Comparison of ENCODE assay signal across 1 cellular context in the genomic region with DNA sequence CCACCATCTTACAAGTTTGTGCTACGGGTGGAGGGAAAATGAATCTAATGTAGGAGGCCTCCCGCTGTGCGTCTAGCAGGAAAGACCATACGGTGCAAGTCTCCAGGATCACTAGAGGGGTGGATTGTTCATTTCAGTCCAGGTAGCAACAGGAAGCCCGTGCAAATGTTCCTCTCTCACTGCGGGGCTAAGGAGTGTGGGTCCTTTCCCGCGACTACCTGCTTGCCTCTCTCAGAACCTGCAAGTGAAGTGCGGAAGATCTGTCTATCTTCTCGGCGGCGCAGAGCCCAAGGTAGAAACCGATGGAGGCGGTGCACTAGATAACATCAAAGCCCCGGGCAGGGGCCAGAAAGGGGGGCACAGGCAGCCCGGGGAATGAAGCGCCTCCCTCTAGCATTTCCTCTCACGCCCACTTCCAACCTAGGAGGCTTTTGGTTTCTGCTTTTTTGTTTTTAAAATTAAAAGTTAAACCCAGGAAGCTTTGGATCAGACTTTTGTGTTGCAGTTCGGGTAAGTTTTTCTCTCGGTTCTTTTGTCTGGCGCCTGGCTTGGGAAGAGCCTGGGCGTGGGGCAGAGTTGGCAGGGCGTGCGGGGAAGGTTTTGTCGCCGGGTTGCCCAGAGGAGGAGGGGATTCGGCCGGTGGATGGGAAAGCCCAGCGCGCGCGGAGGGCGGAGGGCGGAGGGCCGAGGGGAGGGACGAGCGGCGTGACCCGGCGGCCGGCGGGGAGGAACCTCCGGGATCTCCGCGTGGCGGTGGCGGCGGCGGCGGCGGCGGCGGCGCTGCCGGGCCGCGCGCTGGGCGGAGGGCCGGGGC.
TF ChIP-seq lines count a peak whose summit lies in the region.

No MANE protein-coding gene starts in this region.

TF ChIP-seq in HepG2, 621 proteins besides CTCF, POLR2A, EP300 and RAD21 (continued from another document and continues in another):
- TF ChIP-seq, protein P1, sequence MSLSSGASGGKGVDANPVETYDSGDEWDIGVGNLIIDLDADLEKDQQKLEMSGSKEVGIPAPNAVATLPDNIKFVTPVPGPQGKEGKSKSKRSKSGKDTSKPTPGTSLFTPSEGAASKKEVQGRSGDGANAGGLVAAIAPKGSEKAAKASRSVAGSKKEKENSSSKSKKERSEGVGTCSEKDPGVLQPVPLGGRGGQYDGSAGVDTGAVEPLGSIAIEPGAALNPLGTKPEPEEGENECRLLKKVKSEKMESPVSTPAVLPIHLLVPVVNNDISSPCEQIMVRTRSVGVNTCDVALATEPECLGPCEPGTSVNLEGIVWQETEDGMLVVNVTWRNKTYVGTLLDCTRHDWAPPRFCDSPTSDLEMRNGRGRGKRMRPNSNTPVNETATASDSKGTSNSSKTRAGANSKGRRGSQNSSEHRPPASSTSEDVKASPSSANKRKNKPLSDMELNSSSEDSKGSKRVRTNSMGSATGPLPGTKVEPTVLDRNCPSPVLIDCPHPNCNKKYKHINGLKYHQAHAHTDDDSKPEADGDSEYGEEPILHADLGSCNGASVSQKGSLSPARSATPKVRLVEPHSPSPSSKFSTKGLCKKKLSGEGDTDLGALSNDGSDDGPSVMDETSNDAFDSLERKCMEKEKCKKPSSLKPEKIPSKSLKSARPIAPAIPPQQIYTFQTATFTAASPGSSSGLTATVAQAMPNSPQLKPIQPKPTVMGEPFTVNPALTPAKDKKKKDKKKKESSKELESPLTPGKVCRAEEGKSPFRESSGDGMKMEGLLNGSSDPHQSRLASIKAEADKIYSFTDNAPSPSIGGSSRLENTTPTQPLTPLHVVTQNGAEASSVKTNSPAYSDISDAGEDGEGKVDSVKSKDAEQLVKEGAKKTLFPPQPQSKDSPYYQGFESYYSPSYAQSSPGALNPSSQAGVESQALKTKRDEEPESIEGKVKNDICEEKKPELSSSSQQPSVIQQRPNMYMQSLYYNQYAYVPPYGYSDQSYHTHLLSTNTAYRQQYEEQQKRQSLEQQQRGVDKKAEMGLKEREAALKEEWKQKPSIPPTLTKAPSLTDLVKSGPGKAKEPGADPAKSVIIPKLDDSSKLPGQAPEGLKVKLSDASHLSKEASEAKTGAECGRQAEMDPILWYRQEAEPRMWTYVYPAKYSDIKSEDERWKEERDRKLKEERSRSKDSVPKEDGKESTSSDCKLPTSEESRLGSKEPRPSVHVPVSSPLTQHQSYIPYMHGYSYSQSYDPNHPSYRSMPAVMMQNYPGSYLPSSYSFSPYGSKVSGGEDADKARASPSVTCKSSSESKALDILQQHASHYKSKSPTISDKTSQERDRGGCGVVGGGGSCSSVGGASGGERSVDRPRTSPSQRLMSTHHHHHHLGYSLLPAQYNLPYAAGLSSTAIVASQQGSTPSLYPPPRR (CRISPR knock-in tag; IDR thresholded peaks at IDR 0.05; ENCODE audit: borderline replicate concordance): peak; percentile 80; the same call in 1 of the 2 replicates
- TF ChIP-seq ZNF460 (CRISPR knock-in tag; IDR thresholded peaks at IDR 0.05; ENCODE audit: borderline replicate concordance) (no peak), ZNF430 (CRISPR knock-in tag; IDR thresholded peaks at IDR 0.05) (no peak), SALL1 (CRISPR knock-in tag; IDR thresholded peaks at IDR 0.05) (peak; percentile 81), ZNF768 (CRISPR knock-in tag; IDR thresholded peaks at IDR 0.05) (peak; percentile 58; the same call in 1 of the 2 replicates), ELF1 (CRISPR knock-in tag; IDR thresholded peaks at IDR 0.05) (peak; percentile 53; the same call in 1 of the 2 replicates), ZNF883 (CRISPR knock-in tag; IDR thresholded peaks at IDR 0.05; ENCODE audit: not compliant biosample characterization) (peak; percentile 47), TBP (CRISPR knock-in tag; IDR thresholded peaks at IDR 0.05) (peak; percentile 88; the same call in 1 of the 2 replicates), HNRNPLL (IDR thresholded peaks at IDR 0.05; ENCODE audit: low read depth, low read length, poor library complexity, severe bottlenecking) (peak; percentile 69), SIN3B (IDR thresholded peaks at IDR 0.05; ENCODE audit: low read length) (no peak), ZNF619 (CRISPR knock-in tag; IDR thresholded peaks at IDR 0.05) (no peak), RFXANK (CRISPR knock-in tag; IDR thresholded peaks at IDR 0.05) (0 out of 2 replicates have a peak, but pooled peaks have one; percentile 36), KDM1A (CRISPR knock-in tag; IDR thresholded peaks at IDR 0.05) (no peak), TOPORS (CRISPR knock-in tag; IDR thresholded peaks at IDR 0.05) (no peak), MTA3 (CRISPR knock-in tag; IDR thresholded peaks at IDR 0.05) (no peak), NBN (conservative IDR thresholded peaks at IDR 0.05) (no peak), IRX3 (CRISPR knock-in tag; IDR thresholded peaks at IDR 0.05; ENCODE audit: borderline replicate concordance, low read depth) (no peak), ZNF224 (CRISPR knock-in tag; IDR thresholded peaks at IDR 0.05) (0 out of 2 replicates have a peak, but pooled peaks have one; percentile 12), THAP11 (CRISPR knock-in tag; IDR thresholded peaks at IDR 0.05) (0 out of 2 replicates have a peak, but pooled peaks have one; percentile 60), TBL1XR1 (IDR thresholded peaks at IDR 0.05; ENCODE audit: borderline replicate concordance, low read length, partially characterized antibody) (no peak), PAF1 (CRISPR knock-in tag; IDR thresholded peaks at IDR 0.05) (no peak), RFXAP (CRISPR knock-in tag; IDR thresholded peaks at IDR 0.05; ENCODE audit: borderline replicate concordance) (peak; percentile 57), ZNF557 (CRISPR knock-in tag; IDR thresholded peaks at IDR 0.05) (no peak; the same call in 1 of the 2 replicates), ELF4 (CRISPR knock-in tag; IDR thresholded peaks at IDR 0.05; ENCODE audit: borderline replicate concordance) (no peak), ZNF703 (CRISPR knock-in tag; IDR thresholded peaks at IDR 0.05; ENCODE audit: borderline replicate concordance) (peak; percentile 86; the same call in 1 of the 2 replicates), ZKSCAN1 (IDR thresholded peaks at IDR 0.05; ENCODE audit: low read length) (no peak), MTF2 (CRISPR knock-in tag; IDR thresholded peaks at IDR 0.05; ENCODE audit: borderline replicate concordance) (no peak), ZNF713 (CRISPR knock-in tag; IDR thresholded peaks at IDR 0.05) (no peak), ETV6 (CRISPR knock-in tag; conservative IDR thresholded peaks at IDR 0.05) (peak; percentile 56; the same call in 1 of the 2 replicates), KAT7 (CRISPR knock-in tag; IDR thresholded peaks at IDR 0.05; ENCODE audit: borderline replicate concordance) (peak; percentile 44; the same call in 1 of the 2 replicates), HNF4A (CRISPR knock-in tag; IDR thresholded peaks at IDR 0.05) (no peak; the same call in 1 of the 2 replicates), ZNF773 (CRISPR knock-in tag; IDR thresholded peaks at IDR 0.05; ENCODE audit: borderline replicate concordance) (no peak; the same call in 1 of the 2 replicates), GABPB1 (CRISPR knock-in tag; IDR thresholded peaks at IDR 0.05) (peak; percentile 76), ZFP36 (IDR thresholded peaks at IDR 0.05; ENCODE audit: borderline replicate concordance, low read depth, low read length, partially characterized antibody) (no peak), FOXA1 (IDR thresholded peaks at IDR 0.05) (no peak), FOXA1 (CRISPR knock-in tag; IDR thresholded peaks at IDR 0.05) (no peak), MTA1 (CRISPR knock-in tag; IDR thresholded peaks at IDR 0.05; ENCODE audit: borderline replicate concordance) (peak; percentile 79; the same call in 1 of the 2 replicates), ZNF761 (CRISPR knock-in tag; conservative IDR thresholded peaks at IDR 0.05) (0 out of 2 replicates have a peak, but pooled peaks have one; percentile 27), ZNF547 (CRISPR knock-in tag; IDR thresholded peaks at IDR 0.05) (peak; percentile 69; the same call in 1 of the 2 replicates), TBX3 (IDR thresholded peaks at IDR 0.05; ENCODE audit: borderline replicate concordance) (no peak), ZBTB8A (CRISPR knock-in tag; IDR thresholded peaks at IDR 0.05; ENCODE audit: borderline replicate concordance, low read depth) (no peak)
- TF ChIP-seq, protein P2, sequence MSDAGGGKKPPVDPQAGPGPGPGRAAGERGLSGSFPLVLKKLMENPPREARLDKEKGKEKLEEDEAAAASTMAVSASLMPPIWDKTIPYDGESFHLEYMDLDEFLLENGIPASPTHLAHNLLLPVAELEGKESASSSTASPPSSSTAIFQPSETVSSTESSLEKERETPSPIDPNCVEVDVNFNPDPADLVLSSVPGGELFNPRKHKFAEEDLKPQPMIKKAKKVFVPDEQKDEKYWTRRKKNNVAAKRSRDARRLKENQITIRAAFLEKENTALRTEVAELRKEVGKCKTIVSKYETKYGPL (CRISPR knock-in tag; IDR thresholded peaks at IDR 0.05): no peak
- TF ChIP-seq, protein P3, sequence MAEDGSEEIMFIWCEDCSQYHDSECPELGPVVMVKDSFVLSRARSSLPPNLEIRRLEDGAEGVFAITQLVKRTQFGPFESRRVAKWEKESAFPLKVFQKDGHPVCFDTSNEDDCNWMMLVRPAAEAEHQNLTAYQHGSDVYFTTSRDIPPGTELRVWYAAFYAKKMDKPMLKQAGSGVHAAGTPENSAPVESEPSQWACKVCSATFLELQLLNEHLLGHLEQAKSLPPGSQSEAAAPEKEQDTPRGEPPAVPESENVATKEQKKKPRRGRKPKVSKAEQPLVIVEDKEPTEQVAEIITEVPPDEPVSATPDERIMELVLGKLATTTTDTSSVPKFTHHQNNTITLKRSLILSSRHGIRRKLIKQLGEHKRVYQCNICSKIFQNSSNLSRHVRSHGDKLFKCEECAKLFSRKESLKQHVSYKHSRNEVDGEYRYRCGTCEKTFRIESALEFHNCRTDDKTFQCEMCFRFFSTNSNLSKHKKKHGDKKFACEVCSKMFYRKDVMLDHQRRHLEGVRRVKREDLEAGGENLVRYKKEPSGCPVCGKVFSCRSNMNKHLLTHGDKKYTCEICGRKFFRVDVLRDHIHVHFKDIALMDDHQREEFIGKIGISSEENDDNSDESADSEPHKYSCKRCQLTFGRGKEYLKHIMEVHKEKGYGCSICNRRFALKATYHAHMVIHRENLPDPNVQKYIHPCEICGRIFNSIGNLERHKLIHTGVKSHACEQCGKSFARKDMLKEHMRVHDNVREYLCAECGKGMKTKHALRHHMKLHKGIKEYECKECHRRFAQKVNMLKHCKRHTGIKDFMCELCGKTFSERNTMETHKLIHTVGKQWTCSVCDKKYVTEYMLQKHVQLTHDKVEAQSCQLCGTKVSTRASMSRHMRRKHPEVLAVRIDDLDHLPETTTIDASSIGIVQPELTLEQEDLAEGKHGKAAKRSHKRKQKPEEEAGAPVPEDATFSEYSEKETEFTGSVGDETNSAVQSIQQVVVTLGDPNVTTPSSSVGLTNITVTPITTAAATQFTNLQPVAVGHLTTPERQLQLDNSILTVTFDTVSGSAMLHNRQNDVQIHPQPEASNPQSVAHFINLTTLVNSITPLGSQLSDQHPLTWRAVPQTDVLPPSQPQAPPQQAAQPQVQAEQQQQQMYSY (CRISPR knock-in tag; IDR thresholded peaks at IDR 0.05): no peak
- TF ChIP-seq, protein P4, sequence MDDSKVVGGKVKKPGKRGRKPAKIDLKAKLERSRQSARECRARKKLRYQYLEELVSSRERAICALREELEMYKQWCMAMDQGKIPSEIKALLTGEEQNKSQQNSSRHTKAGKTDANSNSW (CRISPR knock-in tag; IDR thresholded peaks at IDR 0.05; ENCODE audit: borderline replicate concordance): no peak
- TF ChIP-seq, protein P5, sequence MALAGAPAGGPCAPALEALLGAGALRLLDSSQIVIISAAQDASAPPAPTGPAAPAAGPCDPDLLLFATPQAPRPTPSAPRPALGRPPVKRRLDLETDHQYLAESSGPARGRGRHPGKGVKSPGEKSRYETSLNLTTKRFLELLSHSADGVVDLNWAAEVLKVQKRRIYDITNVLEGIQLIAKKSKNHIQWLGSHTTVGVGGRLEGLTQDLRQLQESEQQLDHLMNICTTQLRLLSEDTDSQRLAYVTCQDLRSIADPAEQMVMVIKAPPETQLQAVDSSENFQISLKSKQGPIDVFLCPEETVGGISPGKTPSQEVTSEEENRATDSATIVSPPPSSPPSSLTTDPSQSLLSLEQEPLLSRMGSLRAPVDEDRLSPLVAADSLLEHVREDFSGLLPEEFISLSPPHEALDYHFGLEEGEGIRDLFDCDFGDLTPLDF (CRISPR knock-in tag; IDR thresholded peaks at IDR 0.05): no peak
- TF ChIP-seq, protein P6, sequence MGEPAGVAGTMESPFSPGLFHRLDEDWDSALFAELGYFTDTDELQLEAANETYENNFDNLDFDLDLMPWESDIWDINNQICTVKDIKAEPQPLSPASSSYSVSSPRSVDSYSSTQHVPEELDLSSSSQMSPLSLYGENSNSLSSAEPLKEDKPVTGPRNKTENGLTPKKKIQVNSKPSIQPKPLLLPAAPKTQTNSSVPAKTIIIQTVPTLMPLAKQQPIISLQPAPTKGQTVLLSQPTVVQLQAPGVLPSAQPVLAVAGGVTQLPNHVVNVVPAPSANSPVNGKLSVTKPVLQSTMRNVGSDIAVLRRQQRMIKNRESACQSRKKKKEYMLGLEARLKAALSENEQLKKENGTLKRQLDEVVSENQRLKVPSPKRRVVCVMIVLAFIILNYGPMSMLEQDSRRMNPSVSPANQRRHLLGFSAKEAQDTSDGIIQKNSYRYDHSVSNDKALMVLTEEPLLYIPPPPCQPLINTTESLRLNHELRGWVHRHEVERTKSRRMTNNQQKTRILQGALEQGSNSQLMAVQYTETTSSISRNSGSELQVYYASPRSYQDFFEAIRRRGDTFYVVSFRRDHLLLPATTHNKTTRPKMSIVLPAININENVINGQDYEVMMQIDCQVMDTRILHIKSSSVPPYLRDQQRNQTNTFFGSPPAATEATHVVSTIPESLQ (CRISPR knock-in tag; conservative IDR thresholded peaks at IDR 0.05): 0 out of 2 replicates have a peak, but pooled peaks have one; percentile 78
- TF ChIP-seq, protein P7, sequence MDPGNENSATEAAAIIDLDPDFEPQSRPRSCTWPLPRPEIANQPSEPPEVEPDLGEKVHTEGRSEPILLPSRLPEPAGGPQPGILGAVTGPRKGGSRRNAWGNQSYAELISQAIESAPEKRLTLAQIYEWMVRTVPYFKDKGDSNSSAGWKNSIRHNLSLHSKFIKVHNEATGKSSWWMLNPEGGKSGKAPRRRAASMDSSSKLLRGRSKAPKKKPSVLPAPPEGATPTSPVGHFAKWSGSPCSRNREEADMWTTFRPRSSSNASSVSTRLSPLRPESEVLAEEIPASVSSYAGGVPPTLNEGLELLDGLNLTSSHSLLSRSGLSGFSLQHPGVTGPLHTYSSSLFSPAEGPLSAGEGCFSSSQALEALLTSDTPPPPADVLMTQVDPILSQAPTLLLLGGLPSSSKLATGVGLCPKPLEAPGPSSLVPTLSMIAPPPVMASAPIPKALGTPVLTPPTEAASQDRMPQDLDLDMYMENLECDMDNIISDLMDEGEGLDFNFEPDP (CRISPR knock-in tag; conservative IDR thresholded peaks at IDR 0.05): no peak
- TF ChIP-seq, protein P8, sequence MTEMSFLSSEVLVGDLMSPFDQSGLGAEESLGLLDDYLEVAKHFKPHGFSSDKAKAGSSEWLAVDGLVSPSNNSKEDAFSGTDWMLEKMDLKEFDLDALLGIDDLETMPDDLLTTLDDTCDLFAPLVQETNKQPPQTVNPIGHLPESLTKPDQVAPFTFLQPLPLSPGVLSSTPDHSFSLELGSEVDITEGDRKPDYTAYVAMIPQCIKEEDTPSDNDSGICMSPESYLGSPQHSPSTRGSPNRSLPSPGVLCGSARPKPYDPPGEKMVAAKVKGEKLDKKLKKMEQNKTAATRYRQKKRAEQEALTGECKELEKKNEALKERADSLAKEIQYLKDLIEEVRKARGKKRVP (CRISPR knock-in tag; IDR thresholded peaks at IDR 0.05): peak in 1 of 2 experiments; percentile 41; a peak in 1 of 4 replicates
